Comparison of ENCODE assay signal across 23 cellular contexts in the genomic region with DNA sequence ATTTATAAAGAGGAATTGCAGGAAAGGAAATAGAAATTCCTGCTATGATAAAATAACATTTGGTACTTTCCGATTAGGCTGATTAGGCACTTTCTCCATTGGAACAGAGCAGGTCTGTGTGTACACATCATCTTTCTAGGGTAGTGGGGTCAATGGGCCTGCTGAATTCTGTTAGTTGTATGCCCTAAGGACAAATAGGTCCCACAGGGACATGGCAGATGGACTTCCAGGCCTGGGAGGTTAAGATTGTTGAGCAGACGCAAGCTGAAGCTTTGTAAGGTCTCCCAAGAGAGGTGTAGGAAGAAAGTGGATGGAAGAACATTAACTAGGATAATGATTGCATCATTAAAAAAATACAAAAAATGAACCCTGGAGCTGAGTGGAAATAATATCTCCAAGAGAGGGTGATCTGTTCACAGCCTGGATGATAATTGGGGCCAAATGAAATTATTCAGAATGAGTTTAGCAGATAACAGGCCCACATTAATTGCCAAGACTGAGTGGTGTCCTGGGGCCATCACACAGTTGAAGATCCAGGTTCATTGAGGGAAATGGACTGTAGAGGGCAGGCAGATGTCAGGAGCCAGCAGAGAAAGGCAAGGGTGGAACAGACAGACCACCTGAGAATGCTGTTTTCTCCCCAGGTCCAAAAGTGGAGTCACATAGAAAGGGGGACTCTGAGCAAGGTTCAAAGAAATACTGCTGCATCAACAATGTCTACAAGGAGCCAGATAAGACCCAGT.
DNase-seq lines count a peak whose midpoint lies in the region; ATAC-seq, FAIRE-seq and TF ChIP-seq lines count a peak whose summit lies in the region.
"Had no signal": no experiment of that assay in that cellular context is flagged by ENCODE, and none has a peak within 500 bp of the region (broad histone marks: within the 10 kb centered on the region; RNA-seq: fewer than 3 reads in every experiment).

No MANE protein-coding gene starts in this region.

- H3K18ac ChIP-seq in H9 (ENCODE audit: insufficient read length, low read depth, low read length) (no peak overlapping the region), H1 (ENCODE audit: extremely low read depth, low read length) (no peak overlapping the region)

- ATAC-seq in stimulated activated effector memory CD8-positive, alpha-beta T cell treated with anti-CD3 and anti-CD28 coated beads, Interleukin-12 subunit alpha, Interleukin-12 subunit beta, amount 100 ng/mL, for 72 hours: peak; percentile 19
- ATAC-seq in GM18870 (IDR thresholded peaks at IDR 0.05; ENCODE audit: unreplicated experiment): no peak
- ATAC-seq: Right ventricle myocardium inferior had no signal

- no peak overlapping the region for H3T11ph ChIP-seq in H9 (ENCODE audit: low read length)

- H2AFZ ChIP-seq in H9 (ENCODE audit: low read length): no peak overlapping the region
- H2AFZ ChIP-seq in H1 (ENCODE audit: low read length): no peak overlapping the region

- no peaks in the 10 kb centered on the region; the same call in 1 of the 2 replicates for H3K27me3 Mint-ChIP-seq in H9 (ENCODE audit: low read depth)

- no peak for FAIRE-seq in H1 (lab: Jason Lieb, UNC)
- FAIRE-seq: GM12891, HTR-8/SVneo, RCC 7860 had no signal

- H3K9ac ChIP-seq in H9 (ENCODE audit: extremely low read depth, insufficient read length, low read length): no peak overlapping the region
- no peak overlapping the region for H3K9ac ChIP-seq in H1 (replicated peaks in 1 of 4; ENCODE audit: extremely low read depth in 1 of 4, low read depth in 3 of 4, low read length in 3 of 4)

- H4K91ac ChIP-seq in H9 (ENCODE audit: insufficient read length, low read depth, low read length) (no peak overlapping the region), H1 (replicated peaks; ENCODE audit: insufficient read length, low read length) (no peak overlapping the region)

- DNase-seq in H9 (no peak), H1 (ENCODE audit: low read depth in 1 of 2, low spot score in 2 of 2) (no peak)
- DNase-seq in stimulated activated effector memory CD8-positive, alpha-beta T cell treated with anti-CD3 and anti-CD28 coated beads, Interleukin-12 subunit alpha, Interleukin-12 subunit beta, amount 100 ng/mL, for 72 hours (ENCODE audit: low spot score in 2 of 2): no peak
- no peak for DNase-seq in activated T-cell treated with anti-CD3 and anti-CD28 coated beads, Interleukin-2, amount 50 U/mL, for 1 hour
- DNase-seq in stimulated activated naive CD4-positive, alpha-beta T cell treated with Interleukin-2 at 50 U/mL for 16 hours (lab: John Stamatoyannopoulos, UW): no peak
- DNase-seq: ACHN, DMS79 treated with DMSO at 0.1 percent for 48 hours, HCEC 1CT, Karpas-422, MG63, NCI-H1048, NCI-H1436, NCI-H2029 treated with DMSO at 0.1 percent for 48 hours, NCI-H2171 treated with DMSO at 0.1 percent for 48 hours, NCI-H446 treated with DMSO at 0.1 percent for 48 hours had no signal

- H3K23ac ChIP-seq in H9 (ENCODE audit: insufficient read length, low read depth, low read length): no peak overlapping the region
- no peak overlapping the region for H3K23ac ChIP-seq in H1 (ENCODE audit: insufficient read length)

- no peak overlapping the region for H3K4me3 Mint-ChIP-seq in H9
- no peak overlapping the region for H3K4me3 Mint-ChIP-seq in stimulated activated effector memory CD8-positive, alpha-beta T cell treated with anti-CD3 and anti-CD28 coated beads, Interleukin-12 subunit alpha, Interleukin-12 subunit beta, amount 100 ng/mL, for 72 hours
- H3K4me3 Mint-ChIP-seq: IgD-negative memory B cell had no signal

- H3K14ac ChIP-seq in H9 (ENCODE audit: insufficient read depth, low read length) (no peak overlapping the region), H1 (ENCODE audit: insufficient read length) (no peak overlapping the region)

- H3K9me3 Mint-ChIP-seq in H9: no peaks in the 10 kb centered on the region
- no peaks in the 10 kb centered on the region for H3K9me3 Mint-ChIP-seq in stimulated activated effector memory CD8-positive, alpha-beta T cell treated with anti-CD3 and anti-CD28 coated beads, Interleukin-12 subunit alpha, Interleukin-12 subunit beta, amount 100 ng/mL, for 72 hours

- peaks cover 5% of the 10 kb centered on the region in 2 experiments; a peak in 2 of 4 replicates for H3K4me1 Mint-ChIP-seq in H9
- no peaks in the 10 kb centered on the region for H3K4me1 Mint-ChIP-seq in stimulated activated effector memory CD8-positive, alpha-beta T cell treated with anti-CD3 and anti-CD28 coated beads, Interleukin-12 subunit alpha, Interleukin-12 subunit beta, amount 100 ng/mL, for 72 hours

- no peak overlapping the region for H3K4ac ChIP-seq in H9 (ENCODE audit: low read depth, low read length)
- H3K4ac ChIP-seq in H1 (replicated peaks; ENCODE audit: insufficient read length, low read depth, low read length): no peak overlapping the region

- TF ChIP-seq EP300 in H1 (IDR thresholded peaks at IDR 0.05; ENCODE audit: borderline replicate concordance in 1 of 2, low read depth in 2 of 2, low read length in 2 of 2): no peak

- H3K9me3 ChIP-seq in H9 (ENCODE audit: control insufficient read depth, low read depth, low read length) (no peaks in the 10 kb centered on the region), H1 (ENCODE audit: insufficient read depth in 2 of 2, low read depth in 1 of 2, low read length in 1 of 2) (no peaks in the 10 kb centered on the region)
- H3K9me3 ChIP-seq: MG63 had no signal

- H3K23me2 ChIP-seq in H9 (ENCODE audit: insufficient read length, low read depth, low read length, poor library complexity, severe bottlenecking): no peaks in the 10 kb centered on the region
- no peaks in the 10 kb centered on the region for H3K23me2 ChIP-seq in H1 (ENCODE audit: low read depth, low read length)

- H3K4me1 ChIP-seq in H9 (ENCODE audit: insufficient read depth, low read length): no peaks in the 10 kb centered on the region
- H3K4me1 ChIP-seq in H1 (replicated peaks in 1 of 4; ENCODE audit: control insufficient read depth in 3 of 4, insufficient read depth in 4 of 4, low read length in 3 of 4): no peaks in the 10 kb centered on the region

- H2BK15ac ChIP-seq in H9 (ENCODE audit: low read depth, low read length) (no peak overlapping the region), H1 (ENCODE audit: low read length) (no peak overlapping the region)

- peak; percentile 38 to 48 for TF ChIP-seq RAD21 in H1 (IDR thresholded peaks at IDR 0.05 in 1 of 2, conservative IDR thresholded peaks at IDR 0.05 in 1 of 2; ENCODE audit: low read depth in 2 of 2, low read length in 2 of 2)

- no peak overlapping the region; a peak in 1 of 7 replicates for H3K27ac Mint-ChIP-seq in H9
- no peak overlapping the region for H3K27ac Mint-ChIP-seq in stimulated activated effector memory CD8-positive, alpha-beta T cell treated with anti-CD3 and anti-CD28 coated beads, Interleukin-12 subunit alpha, Interleukin-12 subunit beta, amount 100 ng/mL, for 72 hours

- H2BK20ac ChIP-seq in H9 (ENCODE audit: low read depth, low read length, poor library complexity, severe bottlenecking): no peak overlapping the region
- H2BK20ac ChIP-seq in H1 (ENCODE audit: low read length): no peak overlapping the region

- H2BK12ac ChIP-seq in H9 (ENCODE audit: insufficient read length, low read depth, low read length): no peak overlapping the region
- no peak overlapping the region for H2BK12ac ChIP-seq in H1 (ENCODE audit: low read depth, low read length)

- H2AK5ac ChIP-seq in H9 (ENCODE audit: insufficient read length, low read length) (no peak overlapping the region), H1 (ENCODE audit: low read depth, low read length) (no peak overlapping the region)

- no peaks in the 10 kb centered on the region for H3K79me1 ChIP-seq in H9 (ENCODE audit: insufficient read depth, low read depth, low read length, poor library complexity, severe bottlenecking)
- H3K79me1 ChIP-seq in H1 (ENCODE audit: low read depth, low read length): no peaks in the 10 kb centered on the region

- H2BK120ac ChIP-seq in H9 (ENCODE audit: low read depth, low read length, poor library complexity, severe bottlenecking) (no peak overlapping the region), H1 (replicated peaks; ENCODE audit: low read depth, low read length) (no peak overlapping the region)

- H3K56ac ChIP-seq in H9 (ENCODE audit: insufficient read length, low read depth, low read length) (no peak overlapping the region), H1 (replicated peaks; ENCODE audit: insufficient read length, low read depth, low read length) (no peak overlapping the region)

- no peaks in the 10 kb centered on the region for H3K36me3 ChIP-seq in H1 (ENCODE audit: control insufficient read depth in 2 of 4, insufficient read depth in 4 of 4, low read length in 3 of 4)
- H3K36me3 ChIP-seq: MG63 had no signal

- H4K5ac ChIP-seq in H9 (ENCODE audit: insufficient read length, low read depth, low read length) (no peak overlapping the region), H1 (ENCODE audit: insufficient read length, low read depth, low read length) (no peak overlapping the region)

- H3K36me3 Mint-ChIP-seq in H9 (ENCODE audit: insufficient read depth in 1 of 3, low read depth in 3 of 3): no peaks in the 10 kb centered on the region
- no peaks in the 10 kb centered on the region for H3K36me3 Mint-ChIP-seq in stimulated activated effector memory CD8-positive, alpha-beta T cell treated with anti-CD3 and anti-CD28 coated beads, Interleukin-12 subunit alpha, Interleukin-12 subunit beta, amount 100 ng/mL, for 72 hours
- H3K36me3 Mint-ChIP-seq: IgD-negative memory B cell had no signal

- no peak overlapping the region for H3K4me3 ChIP-seq in H1 (ENCODE audit: extremely low read depth in 1 of 4, insufficient read depth in 2 of 4, low read depth in 3 of 4, low read length in 4 of 4)
- H3K4me3 ChIP-seq: MG63, SK-N-MC had no signal

- no peak overlapping the region for H3K27ac ChIP-seq in H9 (ENCODE audit: insufficient read length, low read depth, low read length)
- H3K27ac ChIP-seq in H1 (ENCODE audit: low read depth, low read length): no peak overlapping the region
- H3K27ac ChIP-seq: SK-N-MC had no signal

- no peaks in the 10 kb centered on the region for H4K20me1 ChIP-seq in H9 (ENCODE audit: control insufficient read depth, insufficient read depth, insufficient read length)
- no peaks in the 10 kb centered on the region for H4K20me1 ChIP-seq in H1 (replicated peaks in 1 of 2; ENCODE audit: control insufficient read depth in 1 of 2, insufficient read depth in 2 of 2, low read length in 2 of 2)

- POLR2A ChIA-PET in H1 (lab: Charles Lee; ENCODE audit: partially characterized antibody): no interaction called here

- H4K8ac ChIP-seq in H9 (replicated peaks; ENCODE audit: insufficient read length, low read depth, low read length) (no peak overlapping the region), H1 (ENCODE audit: extremely low read depth, insufficient read depth, low read length) (no peak overlapping the region)

- no peaks in the 10 kb centered on the region for H3K79me2 ChIP-seq in H9 (ENCODE audit: insufficient read depth, low read length)
- no peaks in the 10 kb centered on the region for H3K79me2 ChIP-seq in H1 (ENCODE audit: control insufficient read depth in 1 of 2, insufficient read depth in 2 of 2, low read length in 2 of 2)

- CTCF ChIA-PET in H1 (lab: Charles Lee; ENCODE audit: partially characterized antibody): interaction anchor here (1.0 kb wide), 1 partner anchor 63 kb away, joined by 3 read pairs; no protein-coding TSS in a partner anchor

- TF ChIP-seq CTCF in GM12872 (IDR thresholded peaks at IDR 0.05; ENCODE audit: insufficient read depth, low read depth, low read length) (0 out of 3 replicates have a peak, but pooled peaks have one; percentile 1), H9 (conservative IDR thresholded peaks at IDR 0.05) (peak; percentile 26; the same call in 1 of the 3 replicates), H1 (IDR thresholded peaks at IDR 0.05; ENCODE audit: control extremely low read depth in 1 of 3, insufficient read depth in 1 of 3, low read depth in 1 of 3, low read length in 3 of 3) (peak in 1 of 3 experiments; percentile 3; a peak in 2 of 4 replicates)

- WGBS in H9 (ENCODE audit: extremely low coverage, insufficient read length, low lambda C conversion rate): no CpG with 5 or more reads among the region's 2 CpGs
- 98% methylated on average over 2 of the region's 2 CpGs; no CpG with 5 or more reads in 1 of the 2 experiments for WGBS in H1 (ENCODE audit: extremely low coverage in 1 of 2, insufficient coverage in 1 of 2, insufficient read length in 1 of 2, insufficient replicate concordance in 2 of 2, low coverage in 1 of 2, low lambda C conversion rate in 2 of 2, missing lambda C conversion rate in 1 of 2), 2 experiments

- H3K4me2 ChIP-seq in H9 (ENCODE audit: insufficient read depth, insufficient read length, low read length): no peak overlapping the region
- no peak overlapping the region for H3K4me2 ChIP-seq in H1 (ENCODE audit: insufficient read depth in 1 of 2, low read depth in 2 of 2, low read length in 2 of 2)

- H2BK5ac ChIP-seq in H9 (ENCODE audit: insufficient read length, low read length) (no peak overlapping the region), H1 (ENCODE audit: low read depth, low read length) (no peak overlapping the region)

- H3K27me3 ChIP-seq in H9 (ENCODE audit: insufficient read depth, low read length): no peaks in the 10 kb centered on the region
- H3K27me3 ChIP-seq in H1 (replicated peaks in 1 of 4; ENCODE audit: control insufficient read depth in 3 of 4, extremely low read depth in 1 of 4, insufficient read depth in 3 of 4, low read length in 3 of 4): no peaks in the 10 kb centered on the region
- H3K27me3 ChIP-seq: MG63 had no signal

- no peak for TF ChIP-seq POLR2A in H1 (IDR thresholded peaks at IDR 0.05; ENCODE audit: control extremely low read depth in 1 of 2, low read depth in 2 of 2, low read length in 2 of 2)
